Comparison of ENCODE assay signal across 8 cellular contexts in genomic region chr13:44300895-44301638, GRCh38.
DNase-seq lines count a peak whose midpoint lies in the region; ATAC-seq and TF ChIP-seq lines count a peak whose summit lies in the region.

No MANE protein-coding gene starts in this region.

- H3K79me2 ChIP-seq in parathyroid adenoma = no peaks in the 10 kb centered on the region

- H3K9me3 ChIP-seq in parathyroid adenoma (ENCODE audit: control insufficient read depth, low read length) = no peaks in the 10 kb centered on the region

- peak overlapping the region; percentile 12 for H3K27ac ChIP-seq in parathyroid adenoma

- no peak overlapping the region for H3K9ac ChIP-seq in parathyroid adenoma

- H3K4me3 ChIP-seq in parathyroid adenoma (ENCODE audit: low read depth, low read length) = no peak overlapping the region

- no peak for TF ChIP-seq CTCF in parathyroid adenoma (IDR thresholded peaks at IDR 0.05)

- peak overlapping the region; percentile 48 for H2AFZ ChIP-seq in parathyroid adenoma

- DNase-seq in activated naive CD4-positive, alpha-beta T cell treated with Interleukin-2 at 50 U/mL for 16 hours = peak; percentile 11
- DNase-seq in activated naive CD4-positive, alpha-beta T cell treated with anti-CD3 and anti-CD28 coated beads, Interleukin-2, amount 50 U/mL, for 16 hours = no peak
- DNase-seq in NCI-H2171 (lab: John Stamatoyannopoulos, UW) = peak; percentile 35
- DNase-seq in dermis microvascular lymphatic vessel endothelial cell (ENCODE audit: low read depth in 2 of 2) = peak; percentile 42 to 73
- no peak for DNase-seq in iPS-NIHi11 (ENCODE audit: low spot score)
- no peak for DNase-seq in superior temporal gyrus (ENCODE audit: extremely low spot score)

- no peaks in the 10 kb centered on the region for H3K27me3 ChIP-seq in parathyroid adenoma (ENCODE audit: control insufficient read depth, insufficient read depth, low read length)

- H3K4me1 ChIP-seq in parathyroid adenoma = peaks cover 5% of the 10 kb centered on the region

- ATAC-seq in HG02852 (IDR thresholded peaks at IDR 0.05; ENCODE audit: unreplicated experiment) = peak; percentile 83

- no peaks in the 10 kb centered on the region for H3K36me3 ChIP-seq in parathyroid adenoma (ENCODE audit: control insufficient read depth, insufficient read depth, low read length)

- H3K4me2 ChIP-seq in parathyroid adenoma (ENCODE audit: low read length) = peak overlapping the region; percentile 50

Comparison
In these comparisons a context has a peak if more than half of its experiments do, and no peak if none do; other contexts are left out.
1. DNase-seq: peak in activated naive CD4-positive, alpha-beta T cell treated with Interleukin-2 at 50 U/mL for 16 hours (single experiment), NCI-H2171 (single experiment) and dermis microvascular lymphatic vessel endothelial cell (2 of 2); none in activated naive CD4-positive, alpha-beta T cell treated with anti-CD3 and anti-CD28 coated beads, Interleukin-2, amount 50 U/mL, for 16 hours (single experiment), iPS-NIHi11 (single experiment) and superior temporal gyrus (single experiment).